27 cellular contexts compared by ENCODE assay signal in genomic region chr4:109915385-109916002, GRCh38. TPM values are rescaled to one million over a fixed set of nuclear protein-coding genes. Genes with fewer than 3 reads are reported as not detected.
DNase-seq lines count a peak whose midpoint lies in the region; ATAC-seq, FAIRE-seq and TF ChIP-seq lines count a peak whose summit lies in the region.
"Had no signal": no experiment of that assay in that cellular context is flagged by ENCODE, and none has a peak within 500 bp of the region (broad histone marks: within the 10 kb centered on the region; RNA-seq: fewer than 3 reads in every experiment).

No MANE protein-coding gene starts in this region.

- H3K36me3 ChIP-seq in heart left ventricle (no peaks in the 10 kb centered on the region), bronchial epithelial cell (ENCODE audit: control insufficient read depth, insufficient read depth, low read length) (no peaks in the 10 kb centered on the region), upper lobe of right lung (no peaks in the 10 kb centered on the region)
- H3K36me3 ChIP-seq: BLaER1, upper lobe of left lung had no signal

- intact Hi-C loops in heart left ventricle (cut with DNase I) = no loop called here
- intact Hi-C loops in left cardiac atrium (cut with DNase I) = no loop called here
- intact Hi-C loops in upper lobe of right lung (cut with DNase I) = no loop called here

- 37 to 50% (median 45%) methylated on average over 8 of the region's 8 CpGs for WGBS in heart left ventricle, 4 donors

- TF ChIP-seq POLR2A in heart left ventricle (IDR thresholded peaks at IDR 0.05) = no peak

- H3K27me3 ChIP-seq in heart left ventricle = no peaks in the 10 kb centered on the region
- no peaks in the 10 kb centered on the region for H3K27me3 ChIP-seq in bronchial epithelial cell (ENCODE audit: control insufficient read depth, insufficient read depth, low read length)
- no peaks in the 10 kb centered on the region for H3K27me3 ChIP-seq in upper lobe of right lung
- H3K27me3 ChIP-seq: BLaER1, upper lobe of left lung had no signal

- no peak for FAIRE-seq in bronchial epithelial cell (lab: Jason Lieb, UNC)
- FAIRE-seq: A549, GM12878 had no signal

- H3K4me1 ChIP-seq in heart left ventricle = peaks cover 0 to 15% (median 0%) of the 10 kb centered on the region in 12 donors
- no peaks in the 10 kb centered on the region for H3K4me1 ChIP-seq in upper lobe of right lung

- TF ChIP-seq CTCF in heart left ventricle (IDR thresholded peaks at IDR 0.05) = no peak
- TF ChIP-seq CTCF in bronchial epithelial cell (IDR thresholded peaks at IDR 0.05; ENCODE audit: insufficient read depth, low read length, severe bottlenecking) = no peak
- no peak for TF ChIP-seq CTCF in upper lobe of right lung (IDR thresholded peaks at IDR 0.05)

- no peak overlapping the region for H3K27ac ChIP-seq in heart left ventricle
- H3K27ac ChIP-seq in upper lobe of right lung = no peak overlapping the region
- H3K27ac ChIP-seq: A549, BLaER1, epithelial cell of prostate, HL-60, upper lobe of left lung had no signal

- DNase-seq in heart left ventricle (no peak), left cardiac atrium (no peak), bronchial epithelial cell (ENCODE audit: low read depth) (peak; percentile 20), myocyte (ENCODE audit: low read depth) (peak; percentile 7), upper lobe of right lung (no peak), activated gamma-delta T cell (lab: John Stamatoyannopoulos, UW) (no peak), SKM-1 treated with dmso at 0.1 percent for 144 hours (lab: John Stamatoyannopoulos, UW; ENCODE audit: unreplicated experiment) (no peak)
- DNase-seq in activated T-cell treated with anti-CD3 and anti-CD28 coated beads, Interleukin-2, amount 50 U/mL, for 48 hours = no peak
- DNase-seq: activated CD4-positive, alpha-beta T cell treated with anti-CD3 and anti-CD28 coated beads, Interleukin-2, amount 50 U/mL, for 48 hours; activated CD8-positive, alpha-beta memory T cell treated with anti-CD3 and anti-CD28 coated beads, Interleukin-2, amount 50 U/mL, for 48 hours; activated naive CD8-positive, alpha-beta T cell treated with anti-CD3 and anti-CD28 coated beads, Interleukin-2, amount 10 ng/mL, durations not matched to agents 7 days and 5 days; Caco-2; DND-41; H7; head of caudate nucleus; NCI-H1105; NCI-H1930; NCI-H82; stimulated activated CD4-positive, alpha-beta T cell treated with anti-CD3 and anti-CD28 coated beads, Interleukin-2, amount 100 ng/mL, for 24 hours; upper lobe of left lung had no signal

- peak in 2 of 4 donors; percentile 24 to 26 for ATAC-seq in heart left ventricle
- no peak for ATAC-seq in left cardiac atrium
- ATAC-seq in upper lobe of right lung = peak; percentile 32
- ATAC-seq: A549, GM12878 had no signal

- H3K9me3 ChIP-seq in heart left ventricle = no peaks in the 10 kb centered on the region
- no peaks in the 10 kb centered on the region for H3K9me3 ChIP-seq in upper lobe of right lung
- H3K9me3 ChIP-seq: A549, BLaER1, Caco-2, upper lobe of left lung had no signal

- H3K4me3 ChIP-seq in heart left ventricle (peak overlapping the region in 8 of 12 donors; percentile 7 to 46 (median 34)), bronchial epithelial cell (ENCODE audit: low read depth, low read length) (no peak overlapping the region), upper lobe of right lung (no peak overlapping the region)
- H3K4me3 ChIP-seq: A549, BLaER1, GM12878, upper lobe of left lung had no signal

RNA-seq across cellular contexts. Expression of gene EGF, which starts 2.8 kb away (rescaled TPM):
- total RNA-seq in heart left ventricle (10 to 100 TPM in 4 of 9 donors, 1 to 10 TPM in 5; 5.4 to 15.0 (median 9.7) TPM), left cardiac atrium (10 to 100 TPM in 1 of 2 donors, 1 to 10 TPM in 1; 8.3 to 12.4 TPM), bronchial epithelial cell (0.51 and 1.1 TPM in 2 replicates), myocyte (12.3 and 16.2 TPM in 2 replicates), upper lobe of right lung (2.4 TPM)
- 1 to 10 TPM; 1.3 to 3.7 TPM for polyA plus RNA-seq in heart left ventricle
- polyA plus RNA-seq in myocyte (2012) = 6.0 TPM
- total RNA-seq: activated naive CD8-positive, alpha-beta T cell treated with anti-CD3 and anti-CD28 coated beads, Interleukin-2, amount 10 ng/mL, durations not matched to agents 7 days and 5 days; activated T-helper 2 cell treated with anti-CD3 and anti-CD28 coated beads, Interferon-gamma antibody, Interleukin-2, Interleukin-4, amounts not matched to agents 10 μg/mL and 5 μg/mL and 100 μg/mL, durations not matched to agents 14 hours and 24 hours and 36 hours; subcutaneous adipose tissue had no signal

Comparison
In these comparisons a context has a peak if more than half of its experiments do, and no peak if none do; other contexts are left out.
1. DNase-seq: peak in bronchial epithelial cell (single experiment) and myocyte (single experiment); none in heart left ventricle (0 of 5), left cardiac atrium (single experiment), upper lobe of right lung (single experiment), activated gamma-delta T cell (single experiment), activated T-cell treated with anti-CD3 and anti-CD28 coated beads, Interleukin-2, amount 50 U/mL, for 48 hours (0 of 2) and SKM-1 treated with dmso at 0.1 percent for 144 hours (single experiment).
2. H3K4me3 ChIP-seq: peak in heart left ventricle (8 of 12); none in bronchial epithelial cell (single experiment) and upper lobe of right lung (single experiment).